In genomic region chr2:100248971-100249370, GRCh38 we compare ENCODE assay signal across 14 cellular contexts.
"Had no signal": no experiment of that assay in that cellular context is flagged by ENCODE, and none has a peak within 500 bp of the region (broad histone marks: within the 10 kb centered on the region; RNA-seq: fewer than 3 reads in every experiment).

No MANE protein-coding gene starts in this region.

- H3K79me2 ChIP-seq: hepatocyte had no signal

- H3K27ac ChIP-seq: esophagus squamous epithelium, hepatocyte, neural progenitor cell, pancreas, transverse colon had no signal

- H3K4me3 Mint-ChIP-seq: activated CD4-positive, alpha-beta T cell treated with anti-CD3 and anti-CD28 coated beads, Interleukin-2, amount 10 ng/mL, durations not matched to agents 7 days and 5 days; neural progenitor cell had no signal

- ATAC-seq: pancreas had no signal

- H3K27ac Mint-ChIP-seq: activated CD4-positive, alpha-beta T cell treated with anti-CD3 and anti-CD28 coated beads, Interleukin-2, amount 10 ng/mL, durations not matched to agents 7 days and 5 days; neural progenitor cell had no signal

- H3K27me3 ChIP-seq: hepatocyte, neural progenitor cell, pancreas, transverse colon had no signal

- H3K36me3 ChIP-seq: esophagus squamous epithelium, neural progenitor cell, pancreas, transverse colon had no signal

- DNase-seq: activated CD4-positive, alpha-beta T cell treated with anti-CD3 and anti-CD28 coated beads, Interleukin-2, amount 10 ng/mL, durations not matched to agents 7 days and 5 days; activated CD8-positive, alpha-beta memory T cell treated with anti-CD3 and anti-CD28 coated beads for 24 hours; activated gamma-delta T cell treated with Interleukin-2 at 50 U/mL for 16 hours; aorta; cortex of kidney; effector CD4-positive, alpha-beta T cell; esophagus squamous epithelium; midbrain; pancreas; stimulated activated CD4-positive, alpha-beta T cell treated with anti-CD3 and anti-CD28 coated beads, Interleukin-2, amount 100 ng/mL, for 48 hours; transverse colon had no signal

- H3K4me1 Mint-ChIP-seq: activated CD4-positive, alpha-beta T cell treated with anti-CD3 and anti-CD28 coated beads, Interleukin-2, amount 10 ng/mL, durations not matched to agents 7 days and 5 days; neural progenitor cell had no signal

- H3K9me3 Mint-ChIP-seq: activated CD4-positive, alpha-beta T cell treated with anti-CD3 and anti-CD28 coated beads, Interleukin-2, amount 10 ng/mL, durations not matched to agents 7 days and 5 days; neural progenitor cell had no signal

- H3K4me2 ChIP-seq: hepatocyte, neural progenitor cell had no signal

- H3K4me1 ChIP-seq: esophagus squamous epithelium, neural progenitor cell, pancreas, transverse colon had no signal

- H3K9me3 ChIP-seq: esophagus squamous epithelium, pancreas, transverse colon had no signal

- H3K9ac ChIP-seq: neural progenitor cell had no signal

- H2AFZ ChIP-seq: hepatocyte, neural progenitor cell had no signal

- H3K36me3 Mint-ChIP-seq: neural progenitor cell had no signal

- H3K4me3 ChIP-seq: esophagus squamous epithelium, hepatocyte, lung, neural progenitor cell, pancreas, transverse colon had no signal
